8 cellular contexts compared by ENCODE assay signal in the genomic region with DNA sequence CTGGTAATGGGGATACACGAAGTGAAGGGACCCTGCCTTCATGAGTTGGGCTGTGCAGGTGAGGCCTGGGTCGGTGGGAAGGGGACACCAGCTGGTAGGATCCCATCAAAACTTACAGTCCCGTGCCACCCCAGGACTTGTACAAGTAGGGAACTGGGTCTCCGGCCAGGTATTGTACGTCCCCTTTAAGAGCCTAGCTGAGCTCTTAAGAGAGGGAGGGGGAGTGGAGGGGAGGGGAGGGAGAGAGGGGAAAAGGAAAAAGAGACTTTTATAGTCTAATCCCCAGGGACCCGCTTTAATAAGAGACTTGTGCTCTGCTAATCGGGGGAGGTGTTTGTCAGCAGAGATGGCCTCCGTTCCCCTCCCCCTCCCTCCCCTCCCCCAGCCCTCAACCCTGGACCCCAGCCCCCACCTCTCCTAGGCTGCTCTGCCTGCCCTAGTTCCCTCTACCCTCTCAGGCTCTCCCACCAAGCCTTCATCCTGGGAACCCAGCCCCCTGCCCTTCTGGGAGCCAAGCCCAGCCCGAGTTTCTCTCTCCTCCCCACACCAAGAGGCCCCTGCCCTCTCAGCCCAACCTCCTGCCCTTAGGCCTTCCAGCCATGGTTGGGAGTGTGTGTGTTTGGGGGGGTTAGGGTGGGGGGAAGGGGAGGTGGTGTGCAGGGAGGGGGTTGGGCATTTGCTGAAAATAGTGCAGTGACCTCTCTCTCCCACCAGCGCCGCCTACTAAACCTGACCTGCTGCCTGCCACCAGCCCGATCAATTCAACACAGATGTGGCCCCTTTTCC. TPM values are rescaled to one million over a fixed set of nuclear protein-coding genes. Genes with fewer than 3 reads are reported as not detected.
A peak's percentile ranks its signal among the peaks of the same experiment; 100 is the strongest.
DNase-seq lines count a peak whose midpoint lies in the region; ATAC-seq, FAIRE-seq and TF ChIP-seq lines count a peak whose summit lies in the region.

No MANE protein-coding gene starts in this region.

- peaks cover 37% of the 10 kb centered on the region for H3K4me1 Mint-ChIP-seq in activated CD8-positive, alpha-beta T cell treated with anti-CD3 and anti-CD28 coated beads, Interleukin-2, amount 10 ng/mL, durations not matched to agents 7 days and 5 days (ENCODE audit: low read depth)
- peaks cover 43% of the 10 kb centered on the region for H3K4me1 Mint-ChIP-seq in type B pancreatic cell (ENCODE audit: unreplicated experiment)

- ATAC-seq in activated CD8-positive, alpha-beta T cell treated with anti-CD3 and anti-CD28 coated beads, Interleukin-2, amount 10 ng/mL, durations not matched to agents 7 days and 5 days, result no peak

- CTCF ChIA-PET in mammary epithelial cell (lab: Charles Lee; ENCODE audit: low non-redundant PET), result no interaction called here
- CTCF ChIA-PET in activated CD8-positive, alpha-beta T cell treated with anti-CD3 and anti-CD28 coated beads, Interleukin-2, amount 10 ng/mL, durations not matched to agents 7 days and 5 days (lab: Charles Lee), result interaction anchor here (0.9 to 4.9 kb wide), 7 partner anchors 9 to 195 kb away, joined by 3 to 16 read pairs (median 4); no protein-coding TSS in a partner anchor

- peaks cover 3 to 4% of the 10 kb centered on the region in 2 donors for H3K4me1 ChIP-seq in breast epithelium
- H3K4me1 ChIP-seq in mammary epithelial cell (ENCODE audit: insufficient read depth, low read length), result peaks cover 6% of the 10 kb centered on the region

- H3K36me3 Mint-ChIP-seq in activated CD8-positive, alpha-beta T cell treated with anti-CD3 and anti-CD28 coated beads, Interleukin-2, amount 10 ng/mL, durations not matched to agents 7 days and 5 days (ENCODE audit: low read depth), result peaks cover 11% of the 10 kb centered on the region
- H3K36me3 Mint-ChIP-seq in type B pancreatic cell, result peaks cover 23% of the 10 kb centered on the region

- H3K27ac ChIP-seq in breast epithelium, result peak overlapping the region; percentile 55 to 72
- no peak overlapping the region for H3K27ac ChIP-seq in mammary epithelial cell (ENCODE audit: insufficient read depth, low read depth, low read length)

- TF ChIP-seq POLR2A in breast epithelium (IDR thresholded peaks at IDR 0.05), result no peak

- no peak overlapping the region for H3K4me2 ChIP-seq in mammary epithelial cell (ENCODE audit: insufficient read depth, low read depth, low read length)

- in situ Hi-C loops in mammary epithelial cell (cut with MboI; ENCODE audit: low sequenced_read_pairs in 2 of 2), result loop anchor here (25.0 kb wide), 2 partner anchors 342 to 467 kb away; partner anchors contain the start of genes ERBB3 (in 1 of the 2), NABP2 (in 1 of the 2) and RNF41 (in 1 of the 2)

- peaks cover 7% of the 10 kb centered on the region for H3K27me3 Mint-ChIP-seq in activated CD8-positive, alpha-beta T cell treated with anti-CD3 and anti-CD28 coated beads, Interleukin-2, amount 10 ng/mL, durations not matched to agents 7 days and 5 days (ENCODE audit: low read depth)
- H3K27me3 Mint-ChIP-seq in type B pancreatic cell, result no peaks in the 10 kb centered on the region

- BruUV-seq in mammary epithelial cell (replicated peaks; lab: Mats Ljungman, UMichigan), result no TSS peak

- H3K27ac Mint-ChIP-seq in activated CD8-positive, alpha-beta T cell treated with anti-CD3 and anti-CD28 coated beads, Interleukin-2, amount 10 ng/mL, durations not matched to agents 7 days and 5 days, result no peak overlapping the region
- peak overlapping the region; percentile 66 for H3K27ac Mint-ChIP-seq in type B pancreatic cell

- POLR2A ChIA-PET in activated CD8-positive, alpha-beta T cell treated with anti-CD3 and anti-CD28 coated beads, Interleukin-2, amount 10 ng/mL, durations not matched to agents 7 days and 5 days (lab: Charles Lee), result interaction anchor here (0.6 to 1.1 kb wide), 3 partner anchors 17 to 247 kb away, joined by 3 read pairs; partner anchors contain the start of gene RAB5B

- H3K4me3 ChIP-seq in breast epithelium, result peak overlapping the region in 2 of 3 donors; percentile 20 to 48
- H3K4me3 ChIP-seq in mammary epithelial cell (replicated peaks in 1 of 3; ENCODE audit: insufficient read depth in 1 of 3, low read depth in 2 of 3, low read length in 3 of 3), result no peak overlapping the region

- TF ChIP-seq CTCF in breast epithelium (IDR thresholded peaks at IDR 0.05) (no peak), mammary epithelial cell (conservative IDR thresholded peaks at IDR 0.05 in 1 of 2, IDR thresholded peaks at IDR 0.05 in 1 of 2; ENCODE audit: extremely low read depth in 1 of 2, insufficient read depth in 1 of 2, low read depth in 1 of 2, low read length in 2 of 2) (no peak), type B pancreatic cell (conservative IDR thresholded peaks at IDR 0.05) (peak; percentile 58)

- no peaks in the 10 kb centered on the region for H4K20me1 ChIP-seq in mammary epithelial cell (ENCODE audit: insufficient read depth, low read length)

- peaks cover 3% of the 10 kb centered on the region for H3K79me2 ChIP-seq in mammary epithelial cell (ENCODE audit: insufficient read depth, low read length)

- H2AFZ ChIP-seq in mammary epithelial cell (ENCODE audit: low read depth, low read length), result no peak overlapping the region

- peak overlapping the region; percentile 89 for H3K4me3 Mint-ChIP-seq in activated CD8-positive, alpha-beta T cell treated with anti-CD3 and anti-CD28 coated beads, Interleukin-2, amount 10 ng/mL, durations not matched to agents 7 days and 5 days
- H3K4me3 Mint-ChIP-seq in type B pancreatic cell, result peak overlapping the region; percentile 89

- dilution Hi-C loops in mammary epithelial cell (cut with HindIII; ENCODE audit: low sequenced_read_pairs), result no loop called here

- no peaks in the 10 kb centered on the region for H3K27me3 ChIP-seq in breast epithelium
- no peaks in the 10 kb centered on the region for H3K27me3 ChIP-seq in mammary epithelial cell (ENCODE audit: insufficient read depth, low read length)

- WGBS in mammary epithelial cell (ENCODE audit: low coverage, missing lambda C conversion rate), result 32% methylated on average over 8 of the region's 12 CpGs

- intact Hi-C loops in breast epithelium (cut with DNase I; ENCODE audit: low total_unique reads), result no loop called here
- intact Hi-C loops in mammary epithelial cell (cut with micrococcal nuclease), result no loop called here

- no peaks in the 10 kb centered on the region for H3K9me3 ChIP-seq in breast epithelium
- no peaks in the 10 kb centered on the region for H3K9me3 ChIP-seq in mammary epithelial cell (replicated peaks; ENCODE audit: insufficient read depth, low read length)

- no peaks in the 10 kb centered on the region for H3K9me3 Mint-ChIP-seq in activated CD8-positive, alpha-beta T cell treated with anti-CD3 and anti-CD28 coated beads, Interleukin-2, amount 10 ng/mL, durations not matched to agents 7 days and 5 days (ENCODE audit: insufficient read depth)
- no peaks in the 10 kb centered on the region for H3K9me3 Mint-ChIP-seq in type B pancreatic cell

- H3K36me3 ChIP-seq in breast epithelium (no peaks in the 10 kb centered on the region), mammary epithelial cell (ENCODE audit: insufficient read depth, low read length) (no peaks in the 10 kb centered on the region)

- DNase-seq in breast epithelium (ENCODE audit: low spot score in 2 of 2), result no peak
- DNase-seq in mammary epithelial cell, result no peak
- DNase-seq in activated CD8-positive, alpha-beta T cell treated with anti-CD3 and anti-CD28 coated beads, Interleukin-2, amount 10 ng/mL, durations not matched to agents 7 days and 5 days, result no peak
- peak; percentile 74 for DNase-seq in iPS-NIHi7 (ENCODE audit: extremely low spot score)
- DNase-seq in type B pancreatic cell (ENCODE audit: extremely low spot score, unreplicated experiment), result peak; percentile 86
- DNase-seq in NCI-H1694 treated with DMSO at 0.1 percent for 48 hours (lab: John Stamatoyannopoulos, UW), result no peak
- DNase-seq in GM19239 (ENCODE audit: insufficient read length, low spot score), result no peak
- DNase-seq in foreskin melanocyte, result no peak

- no peak for FAIRE-seq in GM19239 (lab: Jason Lieb, UNC)

- no peak overlapping the region for H3K9ac ChIP-seq in mammary epithelial cell (ENCODE audit: insufficient read depth, low read length)

RNA-seq across cellular contexts. Expression of gene GDF11, which starts 2.6 kb away (rescaled TPM):
- total RNA-seq in breast epithelium (1 to 10 TPM in 1 of 3 donors, under 1 TPM in 2; 0.64 to 1.6 (median 0.88) TPM), mammary epithelial cell (10 to 100 TPM in 1 of 2 donors, 1 to 10 TPM in 1; 2.2 to 11.1 TPM), type B pancreatic cell (ENCODE audit: low replicate concordance) (11.8 and 40.1 TPM in 2 replicates)
- 8.1 TPM for polyA plus RNA-seq in mammary epithelial cell
- 7.4 TPM for polyA minus RNA-seq in mammary epithelial cell
- total RNA-seq in activated CD8-positive, alpha-beta T cell treated with anti-CD3 and anti-CD28 coated beads, Interleukin-2, amount 10 ng/mL, durations not matched to agents 7 days and 5 days, result 10 to 100 TPM; 12.4 to 13.9 TPM

RNA-seq across cellular contexts. Expression of gene CD63, which starts 16.7 kb away (rescaled TPM):
- total RNA-seq in breast epithelium (100 to 1,000 TPM; 540 to 910 (median 777) TPM), mammary epithelial cell (100 to 1,000 TPM; 552 to 814 TPM), type B pancreatic cell (ENCODE audit: low replicate concordance) (525 and 567 TPM in 2 replicates)
- polyA plus RNA-seq in mammary epithelial cell, result 822 TPM
- 467 TPM for polyA minus RNA-seq in mammary epithelial cell
- total RNA-seq in activated CD8-positive, alpha-beta T cell treated with anti-CD3 and anti-CD28 coated beads, Interleukin-2, amount 10 ng/mL, durations not matched to agents 7 days and 5 days, result 100 to 1,000 TPM; 203 to 206 TPM

RNA-seq across cellular contexts. Expression of gene RDH5, which starts 25.4 kb away (rescaled TPM):
- total RNA-seq in breast epithelium (10 to 100 TPM; 18.9 to 90.9 (median 21.6) TPM), mammary epithelial cell (1 to 10 TPM; 2.5 to 4.4 TPM), type B pancreatic cell (ENCODE audit: low replicate concordance) (7.4 and 14.1 TPM in 2 replicates)
- polyA plus RNA-seq in mammary epithelial cell, result 2.1 TPM
- polyA minus RNA-seq in mammary epithelial cell, result 3.1 TPM
- 10 to 100 TPM; 12.0 to 12.1 TPM for total RNA-seq in activated CD8-positive, alpha-beta T cell treated with anti-CD3 and anti-CD28 coated beads, Interleukin-2, amount 10 ng/mL, durations not matched to agents 7 days and 5 days

RNA-seq across cellular contexts. Expression of gene BLOC1S1, which starts 29.7 kb away (rescaled TPM):
- total RNA-seq in breast epithelium, result 100 to 1,000 TPM; 141 to 238 (median 162) TPM
- 10 to 100 TPM; 29.7 to 71.0 TPM for total RNA-seq in mammary epithelial cell
- polyA plus RNA-seq in mammary epithelial cell, result 123 TPM
- polyA minus RNA-seq in mammary epithelial cell, result 42.0 TPM
- 100 to 1,000 TPM; 156 to 158 TPM for total RNA-seq in activated CD8-positive, alpha-beta T cell treated with anti-CD3 and anti-CD28 coated beads, Interleukin-2, amount 10 ng/mL, durations not matched to agents 7 days and 5 days
- 89.9 and 98.6 TPM in 2 replicates for total RNA-seq in type B pancreatic cell (ENCODE audit: low replicate concordance)

RNA-seq across cellular contexts. Expression of gene ITGA7, which starts 37.9 kb away (rescaled TPM):
- total RNA-seq in breast epithelium, result 100 to 1,000 TPM in 1 of 3 donors, 10 to 100 TPM in 2; 20.5 to 190 (median 33.1) TPM
- 1 to 10 TPM in 1 of 2 donors, under 1 TPM in 1; 0.33 to 2.1 TPM for total RNA-seq in mammary epithelial cell
- 0.28 TPM for polyA plus RNA-seq in mammary epithelial cell
- polyA minus RNA-seq in mammary epithelial cell, result not detected
- total RNA-seq in activated CD8-positive, alpha-beta T cell treated with anti-CD3 and anti-CD28 coated beads, Interleukin-2, amount 10 ng/mL, durations not matched to agents 7 days and 5 days, result 1 to 10 TPM; 2.0 to 4.2 TPM
- total RNA-seq in type B pancreatic cell (ENCODE audit: low replicate concordance), result 10.4 and 39.2 TPM in 2 replicates

Comparison
In these comparisons a context has a peak if more than half of its experiments do, and no peak if none do; other contexts are left out.
1. H3K4me3 ChIP-seq: peak in breast epithelium (2 of 3); none in mammary epithelial cell (0 of 3).
2. DNase-seq: peak in iPS-NIHi7 (single experiment) and type B pancreatic cell (single experiment); none in breast epithelium (0 of 2), mammary epithelial cell (single experiment), activated CD8-positive, alpha-beta T cell treated with anti-CD3 and anti-CD28 coated beads, Interleukin-2, amount 10 ng/mL, durations not matched to agents 7 days and 5 days (single experiment), NCI-H1694 treated with DMSO at 0.1 percent for 48 hours (single experiment), GM19239 (single experiment) and foreskin melanocyte (single experiment).